Comparison of ENCODE assay signal across 34 cellular contexts in the genomic region with DNA sequence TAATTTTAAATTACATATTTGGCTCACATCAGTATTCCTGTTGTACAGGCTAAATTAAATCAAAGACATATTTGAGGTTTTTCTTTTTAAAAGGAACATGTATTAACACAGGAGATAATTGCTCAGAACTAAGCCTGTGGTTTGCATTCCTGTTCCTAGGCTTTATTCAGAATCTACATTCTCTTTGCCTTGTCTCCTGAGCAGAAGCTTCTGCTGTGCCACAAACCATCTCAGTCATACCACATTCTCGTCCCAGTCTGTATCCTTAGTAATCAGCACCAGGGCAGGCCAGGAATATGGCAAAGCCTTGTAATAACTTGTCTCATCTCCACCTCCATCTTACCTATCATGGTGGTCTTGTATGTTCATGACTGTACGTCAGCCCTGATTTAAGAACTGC.
"Had no signal": no experiment of that assay in that cellular context is flagged by ENCODE, and none has a peak within 500 bp of the region (broad histone marks: within the 10 kb centered on the region; RNA-seq: fewer than 3 reads in every experiment).

No MANE protein-coding gene starts in this region.

- H3K4me1 ChIP-seq: adrenal gland, ascending aorta, breast epithelium, left lung, lower lobe of right lung, right lobe of liver, uterus had no signal

- H3K4me3 ChIP-seq: adrenal gland, ascending aorta, breast epithelium, coronary artery, dorsolateral prefrontal cortex, left lung, lower lobe of right lung, right lobe of liver, skin epidermis, uterus had no signal

- H3K27me3 ChIP-seq: adrenal gland, ascending aorta, breast epithelium, dorsolateral prefrontal cortex, left lung, neutrophil, right lobe of liver, uterus had no signal

- ATAC-seq: left lung; lower lobe of right lung; right lobe of liver; stimulated activated memory B cell treated with anti-CD40 and anti-IgM and Interleukin-4, amounts not matched to agents 10 μg/mL and 1 μg/mL and 100 μg/mL, for 72 hours; stimulated activated naive CD8-positive, alpha-beta T cell treated with anti-CD3 and anti-CD28 coated beads, Interleukin-15, amount 100 ng/mL, for 72 hours had no signal

- H3K27me3 Mint-ChIP-seq: activated CD4-positive, alpha-beta memory T cell treated with anti-CD3 and anti-CD28 coated beads for 36 hours; activated CD4-positive, alpha-beta T cell treated with anti-CD3 and anti-CD28 coated beads, Interleukin-2, amount 10 ng/mL, durations not matched to agents 24 days and 14 days; activated naive CD8-positive, alpha-beta T cell treated with anti-CD3 and anti-CD28 coated beads for 36 hours; central memory CD8-positive, alpha-beta T cell; stimulated activated memory B cell treated with anti-CD40 and anti-IgM and Interleukin-4, amounts not matched to agents 10 μg/mL and 1 μg/mL and 100 μg/mL, for 72 hours; stimulated activated naive CD8-positive, alpha-beta T cell treated with anti-CD3 and anti-CD28 coated beads, Interleukin-15, amount 100 ng/mL, for 72 hours; type B pancreatic cell had no signal

- H3K9me3 ChIP-seq: adrenal gland, ascending aorta, breast epithelium, left lung, lower lobe of right lung, neutrophil, right lobe of liver, uterus had no signal

- DNase-seq: activated CD4-positive, alpha-beta memory T cell treated with anti-CD3 and anti-CD28 coated beads for 36 hours; activated CD4-positive, alpha-beta T cell treated with anti-CD3 and anti-CD28 coated beads, Interleukin-2, amount 10 ng/mL, durations not matched to agents 24 days and 14 days; activated CD4-positive, CD25-positive, alpha-beta regulatory T cell treated with anti-CD3 and anti-CD28 coated beads, Interleukin-2, amount 50 U/mL, for 72 hours; activated CD8-positive, alpha-beta memory T cell treated with anti-CD3 and anti-CD28 coated beads, Interleukin-2, amount 50 U/mL, for 4 hours; activated effector memory CD4-positive, alpha-beta T cell treated with anti-CD3 and anti-CD28 coated beads, Interleukin-2, amount 50 U/mL, for 16 hours; activated naive CD4-positive, alpha-beta T cell treated with anti-CD3 and anti-CD28 coated beads for 36 hours; activated naive CD8-positive, alpha-beta T cell treated with anti-CD3 and anti-CD28 coated beads for 36 hours; activated T-cell treated with anti-CD3 and anti-CD28 coated beads, Interleukin-2, amount 50 U/mL, for 1 hour; adrenal gland; dorsolateral prefrontal cortex; effector memory CD4-positive, alpha-beta T cell; head of caudate nucleus; hypothalamus; immature natural killer cell; left lung; lower lobe of right lung; mesendoderm; nephron progenitor cell; right lobe of liver; stimulated activated CD4-positive, alpha-beta T cell treated with anti-CD3 and anti-CD28 coated beads, Interleukin-4, amount 100 ng/mL, for 24 hours; stimulated activated CD8-positive, alpha-beta memory T cell treated with anti-CD3 and anti-CD28 coated beads, Interleukin-4, amount 100 ng/mL, for 48 hours; stimulated activated naive CD8-positive, alpha-beta T cell treated with anti-CD3 and anti-CD28 coated beads, Interleukin-15, amount 100 ng/mL, for 72 hours; substantia nigra; uterus had no signal

- H3K9me3 Mint-ChIP-seq: activated CD4-positive, alpha-beta memory T cell treated with anti-CD3 and anti-CD28 coated beads for 36 hours; activated CD4-positive, alpha-beta T cell treated with anti-CD3 and anti-CD28 coated beads, Interleukin-2, amount 10 ng/mL, durations not matched to agents 24 days and 14 days; activated naive CD4-positive, alpha-beta T cell treated with anti-CD3 and anti-CD28 coated beads for 36 hours; activated naive CD8-positive, alpha-beta T cell treated with anti-CD3 and anti-CD28 coated beads for 36 hours; activated T-helper 1 cell treated with anti-CD3 and anti-CD28 coated beads, Interleukin-12 subunit alpha, Interleukin-12 subunit beta, Interleukin-2, Interleukin-4 antibody, amounts not matched to agents 30 ng/mL and 10 ng/mL and 1 ng/mL, durations not matched to agents 14 hours and 24 hours and 36 hours; nephron progenitor cell; stimulated activated memory B cell treated with anti-CD40 and anti-IgM and Interleukin-4, amounts not matched to agents 10 μg/mL and 1 μg/mL and 100 μg/mL, for 72 hours; T-helper 1 cell treated with Interleukin-12 subunit alpha and Interleukin-12 subunit beta and Interleukin-4 antibody, amounts not matched to agents 30 μg/mL and 1 μg/mL, for 36 hours; type B pancreatic cell had no signal

- H3K27ac Mint-ChIP-seq: activated CD4-positive, alpha-beta memory T cell treated with anti-CD3 and anti-CD28 coated beads for 36 hours; activated CD4-positive, alpha-beta T cell treated with anti-CD3 and anti-CD28 coated beads, Interleukin-2, amount 10 ng/mL, durations not matched to agents 24 days and 14 days; activated naive CD4-positive, alpha-beta T cell treated with anti-CD3 and anti-CD28 coated beads for 36 hours; activated naive CD8-positive, alpha-beta T cell treated with anti-CD3 and anti-CD28 coated beads for 36 hours; activated T-helper 1 cell treated with anti-CD3 and anti-CD28 coated beads, Interleukin-12 subunit alpha, Interleukin-12 subunit beta, Interleukin-2, Interleukin-4 antibody, amounts not matched to agents 30 ng/mL and 10 ng/mL and 1 ng/mL, durations not matched to agents 14 hours and 24 hours and 36 hours; immature natural killer cell; nephron progenitor cell; stimulated activated memory B cell treated with anti-CD40 and anti-IgM and Interleukin-4, amounts not matched to agents 10 μg/mL and 1 μg/mL and 100 μg/mL, for 72 hours; stimulated activated naive CD8-positive, alpha-beta T cell treated with anti-CD3 and anti-CD28 coated beads, Interleukin-15, amount 100 ng/mL, for 72 hours; T-helper 1 cell treated with Interleukin-12 subunit alpha and Interleukin-12 subunit beta and Interleukin-4 antibody, amounts not matched to agents 30 μg/mL and 1 μg/mL, for 36 hours; type B pancreatic cell had no signal

- H3K4me1 Mint-ChIP-seq: activated CD4-positive, alpha-beta T cell treated with anti-CD3 and anti-CD28 coated beads, Interleukin-2, amount 10 ng/mL, durations not matched to agents 24 days and 14 days; activated naive CD8-positive, alpha-beta T cell treated with anti-CD3 and anti-CD28 coated beads for 36 hours; central memory CD8-positive, alpha-beta T cell; immature natural killer cell; stimulated activated naive CD8-positive, alpha-beta T cell treated with anti-CD3 and anti-CD28 coated beads, Interleukin-15, amount 100 ng/mL, for 72 hours had no signal

- H3K27ac ChIP-seq: adrenal gland, ascending aorta, breast epithelium, coronary artery, dorsolateral prefrontal cortex, left lung, lower lobe of right lung, neutrophil, right lobe of liver, skin epidermis, uterus had no signal

- H3K36me3 Mint-ChIP-seq: activated CD4-positive, alpha-beta memory T cell treated with anti-CD3 and anti-CD28 coated beads for 36 hours; activated naive CD8-positive, alpha-beta T cell treated with anti-CD3 and anti-CD28 coated beads for 36 hours; immature natural killer cell; type B pancreatic cell had no signal

- H3K4me3 Mint-ChIP-seq: activated CD4-positive, alpha-beta memory T cell treated with anti-CD3 and anti-CD28 coated beads for 36 hours; activated CD4-positive, alpha-beta T cell treated with anti-CD3 and anti-CD28 coated beads, Interleukin-2, amount 10 ng/mL, durations not matched to agents 24 days and 14 days; activated naive CD4-positive, alpha-beta T cell treated with anti-CD3 and anti-CD28 coated beads for 36 hours; activated naive CD8-positive, alpha-beta T cell treated with anti-CD3 and anti-CD28 coated beads for 36 hours; activated T-helper 1 cell treated with anti-CD3 and anti-CD28 coated beads, Interleukin-12 subunit alpha, Interleukin-12 subunit beta, Interleukin-2, Interleukin-4 antibody, amounts not matched to agents 30 ng/mL and 10 ng/mL and 1 ng/mL, durations not matched to agents 14 hours and 24 hours and 36 hours; central memory CD8-positive, alpha-beta T cell; immature natural killer cell; nephron progenitor cell; stimulated activated memory B cell treated with anti-CD40 and anti-IgM and Interleukin-4, amounts not matched to agents 10 μg/mL and 1 μg/mL and 100 μg/mL, for 72 hours; stimulated activated naive CD8-positive, alpha-beta T cell treated with anti-CD3 and anti-CD28 coated beads, Interleukin-15, amount 100 ng/mL, for 72 hours; T-helper 1 cell treated with Interleukin-12 subunit alpha and Interleukin-12 subunit beta and Interleukin-4 antibody, amounts not matched to agents 30 μg/mL and 1 μg/mL, for 36 hours; type B pancreatic cell had no signal

- H3K36me3 ChIP-seq: adrenal gland, ascending aorta, breast epithelium, left lung, lower lobe of right lung, neutrophil, right lobe of liver, uterus had no signal
